In the genomic region with DNA sequence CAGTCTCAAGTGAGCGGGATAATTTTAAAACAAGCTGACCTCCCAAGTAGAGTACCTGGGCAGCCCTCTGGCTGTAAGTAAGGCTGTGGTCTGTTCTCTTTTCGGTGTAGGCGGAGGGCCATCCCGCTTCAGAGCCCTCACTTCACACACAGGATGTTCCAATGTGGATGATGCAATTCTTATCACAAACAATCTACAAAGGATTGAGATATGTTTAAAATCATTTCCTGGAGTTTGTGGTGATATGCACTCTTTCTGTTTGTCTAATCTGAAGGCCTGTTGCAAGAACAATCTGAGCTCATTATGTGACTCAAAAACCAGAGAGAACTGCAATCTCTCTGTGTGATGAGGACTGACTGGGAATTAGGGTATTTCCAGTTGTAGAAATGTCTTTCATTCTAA, we compare ENCODE assay signal across 8 cellular contexts. TPM values are rescaled to one million over a fixed set of nuclear protein-coding genes. Genes with fewer than 3 reads are reported as not detected.
A peak's percentile ranks its signal among the peaks of the same experiment; 100 is the strongest.
DNase-seq lines count a peak whose midpoint lies in the region; ATAC-seq, FAIRE-seq and TF ChIP-seq lines count a peak whose summit lies in the region.

No MANE protein-coding gene starts in this region.

- no peaks in the 10 kb centered on the region for H3K27me3 Mint-ChIP-seq in progenitor cell of endocrine pancreas

- no peak overlapping the region for H3K4me3 Mint-ChIP-seq in progenitor cell of endocrine pancreas (ENCODE audit: low read depth)

- H3K4me1 ChIP-seq in kidney (ENCODE audit: control insufficient read depth in 1 of 2, insufficient read depth in 1 of 2, low read depth in 1 of 2, low read length in 2 of 2) (peaks cover 8 to 18% of the 10 kb centered on the region in 2 donors), aorta (ENCODE audit: control insufficient read depth in 1 of 2, insufficient read depth in 2 of 2, low read length in 2 of 2) (no peaks in the 10 kb centered on the region)

- no peak overlapping the region for H3K4me3 ChIP-seq in kidney (ENCODE audit: low read length in 2 of 2)
- H3K4me3 ChIP-seq in aorta (ENCODE audit: low read length in 2 of 2): no peak overlapping the region

- H3K9ac ChIP-seq in kidney (ENCODE audit: low read length in 2 of 2): no peak overlapping the region

- H3K9me3 ChIP-seq in kidney (ENCODE audit: control insufficient read depth in 1 of 2, low read length in 2 of 2) (no peaks in the 10 kb centered on the region), aorta (ENCODE audit: control insufficient read depth, low read length) (no peaks in the 10 kb centered on the region)

- FAIRE-seq in kidney (lab: Jason Lieb, UNC): peak; percentile 50

- H3K27ac Mint-ChIP-seq in activated naive CD4-positive, alpha-beta T cell treated with anti-CD3 and anti-CD28 coated beads, Interleukin-2, amount 50 U/mL, for 72 hours: peak overlapping the region; percentile 76 to 83
- H3K27ac Mint-ChIP-seq in progenitor cell of endocrine pancreas: no peak overlapping the region

- intact Hi-C loops in kidney (cut with DNase I): no loop called here
- intact Hi-C loops in aorta (cut with DNase I): no loop called here

- ATAC-seq in activated naive CD4-positive, alpha-beta T cell treated with anti-CD3 and anti-CD28 coated beads, Interleukin-2, amount 50 U/mL, for 72 hours: peak; percentile 92 to 94
- ATAC-seq in aorta (ENCODE audit: low FRiP score) (peak; percentile 74), HG03139 (IDR thresholded peaks at IDR 0.05; ENCODE audit: unreplicated experiment) (no peak)

- H3K4me1 Mint-ChIP-seq in progenitor cell of endocrine pancreas (ENCODE audit: low read depth): no peaks in the 10 kb centered on the region

- H3K27ac ChIP-seq in kidney (ENCODE audit: low read depth in 2 of 2, low read length in 2 of 2): peak overlapping the region; percentile 40 to 63
- no peak overlapping the region for H3K27ac ChIP-seq in aorta (ENCODE audit: low read depth in 1 of 2, low read length in 2 of 2)

- peaks cover 0 to 2% of the 10 kb centered on the region in 2 donors for H3K36me3 ChIP-seq in kidney (ENCODE audit: control insufficient read depth in 1 of 2, insufficient read depth in 2 of 2, low read length in 2 of 2)
- H3K36me3 ChIP-seq in aorta (ENCODE audit: control insufficient read depth in 1 of 2, insufficient read depth in 2 of 2, low read length in 1 of 2): no peaks in the 10 kb centered on the region

- TF ChIP-seq CTCF in kidney (IDR thresholded peaks at IDR 0.05; ENCODE audit: borderline replicate concordance, extremely low read depth, insufficient read depth) (no peak), progenitor cell of endocrine pancreas (IDR thresholded peaks at IDR 0.05; ENCODE audit: unreplicated experiment) (no peak)

- DNase-seq in stimulated activated CD4-positive, alpha-beta T cell treated with anti-CD3 and anti-CD28 coated beads, Interleukin-1b, Interleukin-23, amount 100 ng/mL, for 48 hours: peak; percentile 44
- no peak for DNase-seq in stimulated activated CD4-positive, alpha-beta T cell treated with anti-CD3 and anti-CD28 coated beads, Interleukin-4, amount 100 ng/mL, for 4 hours
- peak; percentile 42 to 60 for DNase-seq in activated naive CD4-positive, alpha-beta T cell treated with anti-CD3 and anti-CD28 coated beads, Interleukin-2, amount 50 U/mL, for 72 hours (ENCODE audit: low spot score in 2 of 2)
- DNase-seq in kidney: no peak
- DNase-seq in aorta: no peak
- no peak for DNase-seq in progenitor cell of endocrine pancreas (ENCODE audit: low spot score, unreplicated experiment)
- DNase-seq in OCI-M1 (lab: John Stamatoyannopoulos, UW): no peak

- H3K27me3 ChIP-seq in aorta (ENCODE audit: control insufficient read depth in 1 of 2, insufficient read depth in 2 of 2, low read length in 1 of 2): no peaks in the 10 kb centered on the region

- 41 to 50% methylated on average over 4 of the region's 4 CpGs for WGBS in aorta, 2 donors

- H3K9me3 Mint-ChIP-seq in activated naive CD4-positive, alpha-beta T cell treated with anti-CD3 and anti-CD28 coated beads, Interleukin-2, amount 50 U/mL, for 72 hours: no peaks in the 10 kb centered on the region
- H3K9me3 Mint-ChIP-seq in progenitor cell of endocrine pancreas (ENCODE audit: low read depth): no peaks in the 10 kb centered on the region

- H3K36me3 Mint-ChIP-seq in activated naive CD4-positive, alpha-beta T cell treated with anti-CD3 and anti-CD28 coated beads, Interleukin-2, amount 50 U/mL, for 72 hours: peaks cover 0 to 15% of the 10 kb centered on the region in 2 donors
- no peaks in the 10 kb centered on the region for H3K36me3 Mint-ChIP-seq in progenitor cell of endocrine pancreas (ENCODE audit: insufficient read depth)

RNA-seq across cellular contexts. Expression of a gene that starts 42.5 kb away (rescaled TPM):
- 1 to 10 TPM in 1 of 2 donors, under 1 TPM in 1; 0.77 to 3.1 TPM for total RNA-seq in activated naive CD4-positive, alpha-beta T cell treated with anti-CD3 and anti-CD28 coated beads, Interleukin-2, amount 50 U/mL, for 72 hours
- total RNA-seq in kidney: 44.5 TPM
- 4.9 TPM for polyA plus RNA-seq in kidney (ENCODE audit: insufficient read depth, low read depth, low replicate concordance)
- total RNA-seq in aorta: 1 to 10 TPM; 5.2 to 8.0 TPM
- polyA plus RNA-seq in aorta: 1 to 10 TPM in 1 of 2 donors, under 1 TPM in 1; 0.50 to 2.0 TPM
- 5.1 and 6.6 TPM in 2 replicates for total RNA-seq in progenitor cell of endocrine pancreas

Comparison
In these comparisons a context has a peak if more than half of its experiments do, and no peak if none do; other contexts are left out.
1. DNase-seq: peak in stimulated activated CD4-positive, alpha-beta T cell treated with anti-CD3 and anti-CD28 coated beads, Interleukin-1b, Interleukin-23, amount 100 ng/mL, for 48 hours (single experiment) and activated naive CD4-positive, alpha-beta T cell treated with anti-CD3 and anti-CD28 coated beads, Interleukin-2, amount 50 U/mL, for 72 hours (2 of 2); none in stimulated activated CD4-positive, alpha-beta T cell treated with anti-CD3 and anti-CD28 coated beads, Interleukin-4, amount 100 ng/mL, for 4 hours (0 of 2), kidney (single experiment), aorta (0 of 2), progenitor cell of endocrine pancreas (single experiment) and OCI-M1 (single experiment).
2. H3K27ac ChIP-seq: peak in kidney (2 of 2); none in aorta (0 of 2).